Comparison of ENCODE assay signal across 11 cellular contexts in the genomic region with DNA sequence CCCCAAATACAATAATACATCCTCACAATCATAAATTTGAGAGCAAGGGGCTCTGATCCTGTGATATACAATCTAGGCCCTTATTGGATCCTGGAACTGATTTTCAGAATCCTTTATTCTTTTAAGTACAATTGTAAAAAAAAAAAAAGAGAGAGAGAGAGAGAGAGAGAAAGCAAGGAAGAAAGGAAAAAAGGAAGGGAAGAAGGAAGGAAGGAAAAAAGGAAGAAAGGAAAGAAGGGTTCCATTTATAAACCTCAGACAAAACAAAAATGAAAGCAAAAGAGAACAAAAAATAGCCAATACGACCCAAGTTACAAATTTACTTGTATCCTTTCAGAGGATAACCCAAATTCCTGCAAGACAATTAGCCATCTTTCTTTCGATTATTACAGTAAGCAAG.
DNase-seq lines count a peak whose midpoint lies in the region; ATAC-seq and TF ChIP-seq lines count a peak whose summit lies in the region.
"Had no signal": no experiment of that assay in that cellular context is flagged by ENCODE, and none has a peak within 500 bp of the region (broad histone marks: within the 10 kb centered on the region; RNA-seq: fewer than 3 reads in every experiment).

No MANE protein-coding gene starts in this region.

- no peak overlapping the region for H2AK5ac ChIP-seq in neuronal stem cell (ENCODE audit: low read depth, low read length)

- no peaks in the 10 kb centered on the region for H3K9me3 ChIP-seq in heart left ventricle
- no peaks in the 10 kb centered on the region for H3K9me3 ChIP-seq in neuronal stem cell (replicated peaks in 1 of 2; ENCODE audit: control insufficient read depth in 2 of 2, insufficient read depth in 1 of 2, low read depth in 1 of 2, low read length in 2 of 2)
- H3K9me3 ChIP-seq in uterus, result no peaks in the 10 kb centered on the region

- intact Hi-C loops in heart left ventricle (cut with DNase I), result loop anchor here in 8 of 10 donors (2.0 to 10.0 kb wide), 6 partner anchors 41 to 91 kb away; no protein-coding TSS in a partner anchor
- intact Hi-C loops in Right ventricle myocardium superior (cut with DNase I), result loop anchor here (2.0 kb wide), 1 partner anchor 87 kb away; no protein-coding TSS in a partner anchor
- intact Hi-C loops in uterus (cut with DNase I; ENCODE audit: low total_unique reads), result no loop called here

- no peak overlapping the region for H2BK15ac ChIP-seq in neuronal stem cell (ENCODE audit: low read length)

- H2BK5ac ChIP-seq in neuronal stem cell (ENCODE audit: low read length), result no peak overlapping the region

- H3K36me3 ChIP-seq in heart left ventricle, result no peaks in the 10 kb centered on the region
- H3K36me3 ChIP-seq in neuronal stem cell (replicated peaks in 1 of 2; ENCODE audit: control insufficient read depth in 2 of 2, insufficient read depth in 2 of 2, low read length in 2 of 2), result no peaks in the 10 kb centered on the region
- H3K36me3 ChIP-seq in uterus, result no peaks in the 10 kb centered on the region

- no peak for ATAC-seq in heart left ventricle
- ATAC-seq in Right ventricle myocardium superior (ENCODE audit: poor library complexity), result no peak
- ATAC-seq in GM21825 (IDR thresholded peaks at IDR 0.05; ENCODE audit: unreplicated experiment), result no peak
- no peak for ATAC-seq in HG03521 (IDR thresholded peaks at IDR 0.05; ENCODE audit: unreplicated experiment)

- no peak overlapping the region for H3K9ac ChIP-seq in neuronal stem cell (ENCODE audit: low read depth, low read length, poor library complexity)

- no peak for TF ChIP-seq CTCF in heart left ventricle (IDR thresholded peaks at IDR 0.05)
- no peak for TF ChIP-seq CTCF in endothelial cell (IDR thresholded peaks at IDR 0.05; ENCODE audit: unreplicated experiment)
- TF ChIP-seq CTCF in uterus (IDR thresholded peaks at IDR 0.05), result no peak

- H4K91ac ChIP-seq in neuronal stem cell (ENCODE audit: low read depth, low read length, poor library complexity), result no peak overlapping the region

- no peak for TF ChIP-seq POLR2A in heart left ventricle (IDR thresholded peaks at IDR 0.05)
- no peak for TF ChIP-seq POLR2A in uterus (IDR thresholded peaks at IDR 0.05)

- H3K4me3 Mint-ChIP-seq in endothelial cell (ENCODE audit: unreplicated experiment), result no peak overlapping the region

- H3K4me3 ChIP-seq in heart left ventricle, result peak overlapping the region in 8 of 12 donors; percentile 1 to 53 (median 46)
- H3K4me3 ChIP-seq in neuronal stem cell (ENCODE audit: low read length in 2 of 2), result no peak overlapping the region
- no peak overlapping the region for H3K4me3 ChIP-seq in uterus

- no peak overlapping the region for H3K18ac ChIP-seq in neuronal stem cell (ENCODE audit: low read length)

- peak overlapping the region; percentile 53 for H3K27ac Mint-ChIP-seq in endothelial cell (ENCODE audit: unreplicated experiment)

- H2AFZ ChIP-seq in neuronal stem cell (ENCODE audit: low read length), result peak overlapping the region; percentile 88

- H4K8ac ChIP-seq in neuronal stem cell (ENCODE audit: low read depth, low read length), result no peak overlapping the region

- no peak overlapping the region for H2BK12ac ChIP-seq in neuronal stem cell (ENCODE audit: low read length)

- no peak for DNase-seq in heart left ventricle
- DNase-seq in Right ventricle myocardium superior, result no peak
- no peak for DNase-seq in endothelial cell (ENCODE audit: low spot score)
- DNase-seq in neuronal stem cell (ENCODE audit: low spot score), result no peak
- no peak for DNase-seq in uterus
- no peak for DNase-seq in stimulated activated CD4-positive, alpha-beta T cell treated with anti-CD3 and anti-CD28 coated beads, Interleukin-12 subunit alpha, Interleukin-12 subunit beta, amount 100 ng/mL, for 4 hours
- DNase-seq: activated CD8-positive, alpha-beta memory T cell treated with anti-CD3 and anti-CD28 coated beads, Interleukin-2, amount 50 U/mL, for 4 hours; posterior cingulate gyrus had no signal

- H3K14ac ChIP-seq in neuronal stem cell (ENCODE audit: low read length), result no peak overlapping the region

- no peak overlapping the region for H3K23ac ChIP-seq in neuronal stem cell (ENCODE audit: low read depth, low read length, poor library complexity)

- H3K4ac ChIP-seq in neuronal stem cell (ENCODE audit: low read length), result no peak overlapping the region

- H3K4me1 Mint-ChIP-seq in endothelial cell (ENCODE audit: unreplicated experiment), result no peaks in the 10 kb centered on the region

- H3K4me1 ChIP-seq in heart left ventricle, result peaks cover 0 to 53% (median 26%) of the 10 kb centered on the region in 12 donors
- peaks cover 19 to 32% of the 10 kb centered on the region in 2 donors for H3K4me1 ChIP-seq in neuronal stem cell (ENCODE audit: control insufficient read depth in 2 of 2, insufficient read depth in 1 of 2, low read depth in 1 of 2, low read length in 2 of 2)
- H3K4me1 ChIP-seq in uterus, result no peaks in the 10 kb centered on the region

- no peak overlapping the region for H2BK120ac ChIP-seq in neuronal stem cell (ENCODE audit: low read depth, low read length)

- no peak overlapping the region for H3K4me2 ChIP-seq in neuronal stem cell (ENCODE audit: insufficient read depth, low read length, poor library complexity, severe bottlenecking)

- WGBS in heart left ventricle, 4 donors, result 54 to 67% (median 63%) methylated on average over 2 of the region's 2 CpGs
- WGBS in neuronal stem cell (ENCODE audit: extremely low coverage in 2 of 2, insufficient read length in 2 of 2, insufficient replicate concordance in 1 of 2), 2 donors, result no CpG with 5 or more reads among the region's 2 CpGs

- H3K27ac ChIP-seq in heart left ventricle, result peak overlapping the region; percentile 70 to 91 (median 86)
- H3K27ac ChIP-seq in neuronal stem cell (replicated peaks; ENCODE audit: low read length), result no peak overlapping the region
- H3K27ac ChIP-seq in uterus, result peak overlapping the region; percentile 45 to 58
- H3K27ac ChIP-seq: epithelial cell of prostate had no signal

- H3K27me3 ChIP-seq in heart left ventricle (no peaks in the 10 kb centered on the region), neuronal stem cell (ENCODE audit: control insufficient read depth in 3 of 3, insufficient read depth in 3 of 3, low read depth in 1 of 3, low read length in 3 of 3) (no peaks in the 10 kb centered on the region), uterus (no peaks in the 10 kb centered on the region)

- no peaks in the 10 kb centered on the region for H3K36me3 Mint-ChIP-seq in endothelial cell (ENCODE audit: low read depth, unreplicated experiment)

- no peaks in the 10 kb centered on the region for H3K79me1 ChIP-seq in neuronal stem cell (ENCODE audit: low read depth, low read length)

- no peaks in the 10 kb centered on the region for H3K27me3 Mint-ChIP-seq in endothelial cell (ENCODE audit: unreplicated experiment)

- H3K9me3 Mint-ChIP-seq in endothelial cell (ENCODE audit: unreplicated experiment), result no peaks in the 10 kb centered on the region

Comparison
In these comparisons a context has a peak if more than half of its experiments do, and no peak if none do; other contexts are left out.
1. H3K4me3 ChIP-seq: peak in heart left ventricle (8 of 12); none in neuronal stem cell (0 of 2) and uterus (0 of 2).